10 cellular contexts compared by ENCODE assay signal in genomic region chr1:10507111-10507879, GRCh38. TPM values are rescaled to one million over a fixed set of nuclear protein-coding genes. Genes with fewer than 3 reads are reported as not detected.
DNase-seq lines count a peak whose midpoint lies in the region; ATAC-seq and TF ChIP-seq lines count a peak whose summit lies in the region.
"Had no signal": no experiment of that assay in that cellular context is flagged by ENCODE, and none has a peak within 500 bp of the region (broad histone marks: within the 10 kb centered on the region; RNA-seq: fewer than 3 reads in every experiment).

No MANE protein-coding gene starts in this region.

- H3K36me3 ChIP-seq in KMS-11 (ENCODE audit: insufficient read depth) (no peaks in the 10 kb centered on the region; the same call in 1 of the 2 replicates), OCI-LY1 (ENCODE audit: insufficient read depth, low read length) (no peaks in the 10 kb centered on the region; the same call in 1 of the 2 replicates), esophagus squamous epithelium (no peaks in the 10 kb centered on the region), vagina (no peaks in the 10 kb centered on the region)

- H3K4me1 Mint-ChIP-seq in nephron, result peaks cover 29% of the 10 kb centered on the region

- intact Hi-C loops in esophagus squamous epithelium (cut with DNase I) (loop anchor here (5.0 kb wide), 1 partner anchor 360 kb away; no protein-coding TSS in a partner anchor), vagina (cut with DNase I) (no loop called here)

- H2AFZ ChIP-seq in KMS-11 (ENCODE audit: low read depth) (no peak overlapping the region), OCI-LY1 (ENCODE audit: low read length) (no peak overlapping the region)

- H3K9me3 ChIP-seq in OCI-LY1 (ENCODE audit: low read length) (no peaks in the 10 kb centered on the region), esophagus squamous epithelium (no peaks in the 10 kb centered on the region), vagina (no peaks in the 10 kb centered on the region)

- TF ChIP-seq CTCF in KMS-11 (conservative IDR thresholded peaks at IDR 0.05; ENCODE audit: low read depth, low read length), result peak; percentile 86
- peak; percentile 89 for TF ChIP-seq CTCF in OCI-LY1 (IDR thresholded peaks at IDR 0.05; ENCODE audit: low read length)
- TF ChIP-seq CTCF in esophagus squamous epithelium (IDR thresholded peaks at IDR 0.05), result peak; percentile 71 to 82 (median 76)
- TF ChIP-seq CTCF in nephron (IDR thresholded peaks at IDR 0.05; ENCODE audit: unreplicated experiment in 3 of 3), result peak; percentile 83 to 87 (median 84)
- TF ChIP-seq CTCF in vagina (IDR thresholded peaks at IDR 0.05), result peak; percentile 43 to 65 (median 63)

- H3K4me2 ChIP-seq in KMS-11 (no peak overlapping the region), OCI-LY1 (ENCODE audit: low read length) (no peak overlapping the region)

- H3K27ac ChIP-seq in KMS-11, result no peak overlapping the region
- H3K27ac ChIP-seq in OCI-LY1 (ENCODE audit: low read depth, low read length, poor library complexity, severe bottlenecking), result no peak overlapping the region
- H3K27ac ChIP-seq in esophagus squamous epithelium, result no peak overlapping the region
- no peak overlapping the region for H3K27ac ChIP-seq in vagina

- H4K20me1 ChIP-seq in KMS-11 (ENCODE audit: insufficient read depth), result no peaks in the 10 kb centered on the region
- H4K20me1 ChIP-seq in OCI-LY1 (ENCODE audit: insufficient read depth, low read length), result peaks cover 5% of the 10 kb centered on the region; the same call in 1 of the 2 replicates

- DNase-seq in ELF-1 (ENCODE audit: low read depth, low spot score) (peak; percentile 81), activated T-cell treated with anti-CD3 and anti-CD28 coated beads for 48 hours (ENCODE audit: low read depth) (peak; percentile 21), esophagus squamous epithelium (lab: John Stamatoyannopoulos, UW) (no peak), vagina (ENCODE audit: extremely low spot score in 2 of 2) (no peak)

- H3F3A ChIP-seq in OCI-LY1 (ENCODE audit: insufficient read depth, low read length), result no peaks in the 10 kb centered on the region

- TF ChIP-seq POLR2A in esophagus squamous epithelium (IDR thresholded peaks at IDR 0.05) (no peak), vagina (IDR thresholded peaks at IDR 0.05) (no peak)

- no peak overlapping the region for H3K4me3 ChIP-seq in KMS-11 (IDR thresholded peaks at IDR 0.05; ENCODE audit: insufficient read depth, low read depth, low read length)
- no peak overlapping the region for H3K4me3 ChIP-seq in OCI-LY1 (ENCODE audit: low read depth, low read length, poor library complexity, severe bottlenecking)
- no peak overlapping the region for H3K4me3 ChIP-seq in esophagus squamous epithelium
- no peak overlapping the region for H3K4me3 ChIP-seq in vagina

- no peaks in the 10 kb centered on the region for H3K4me1 ChIP-seq in KMS-11 (ENCODE audit: low read depth, poor library complexity, severe bottlenecking)
- H3K4me1 ChIP-seq in OCI-LY1 (ENCODE audit: insufficient read depth, low read length, severe bottlenecking), result peaks cover 6% of the 10 kb centered on the region
- H3K4me1 ChIP-seq in esophagus squamous epithelium, result peaks cover 23 to 59% (median 23%) of the 10 kb centered on the region in 3 donors
- peaks cover 29% of the 10 kb centered on the region for H3K4me1 ChIP-seq in vagina

- H3K9ac ChIP-seq in KMS-11 (no peak overlapping the region), OCI-LY1 (ENCODE audit: low read length) (no peak overlapping the region)

- H3K36me3 Mint-ChIP-seq in nephron (ENCODE audit: low read depth), result no peaks in the 10 kb centered on the region

- no peaks in the 10 kb centered on the region; the same call in 1 of the 2 replicates for H3K79me2 ChIP-seq in KMS-11 (ENCODE audit: insufficient read depth, low read depth)
- no peaks in the 10 kb centered on the region for H3K79me2 ChIP-seq in OCI-LY1 (ENCODE audit: insufficient read depth, low read length)

- no peak for ATAC-seq in GM19395 (IDR thresholded peaks at IDR 0.05; ENCODE audit: unreplicated experiment)

- peaks cover 11% of the 10 kb centered on the region for H3K27me3 Mint-ChIP-seq in nephron (ENCODE audit: low read depth)

- H3K27ac Mint-ChIP-seq in nephron, result peak overlapping the region in 2 of 3 experiments; percentile 70 to 95

- H3K4me3 Mint-ChIP-seq in nephron, result no peak overlapping the region

- H3K9me3 Mint-ChIP-seq in nephron, result no peaks in the 10 kb centered on the region
- H3K9me3 Mint-ChIP-seq: activated naive CD4-positive, alpha-beta T cell treated with anti-CD3 and anti-CD28 coated beads, Interleukin-2, amount 50 U/mL, for 72 hours had no signal

- WGBS in esophagus squamous epithelium, 2 donors, result 73 to 77% methylated on average over 13 to 14 of the region's 17 CpGs

- no peaks in the 10 kb centered on the region for H3K9me2 ChIP-seq in OCI-LY1 (ENCODE audit: low read depth, low read length)

- H3K27me3 ChIP-seq in KMS-11 (ENCODE audit: insufficient read depth, low read depth) (no peaks in the 10 kb centered on the region), OCI-LY1 (ENCODE audit: insufficient read depth, low read length) (no peaks in the 10 kb centered on the region), esophagus squamous epithelium (no peaks in the 10 kb centered on the region), vagina (no peaks in the 10 kb centered on the region)

RNA-seq across cellular contexts. Expression of gene PEX14, which starts 32.5 kb away (rescaled TPM):
- total RNA-seq in esophagus squamous epithelium (10 to 100 TPM in 3 of 4 donors, 1 to 10 TPM in 1; 9.4 to 22.9 (median 15.2) TPM), vagina (21.6 TPM)

RNA-seq across cellular contexts. Expression of gene DFFA, which starts 35.0 kb away (rescaled TPM):
- total RNA-seq in esophagus squamous epithelium, result 10 to 100 TPM; 14.9 to 40.4 (median 26.0) TPM
- total RNA-seq in vagina, result 16.2 TPM

RNA-seq across cellular contexts. Expression of gene CORT, which starts 57.5 kb away (rescaled TPM):
- total RNA-seq in esophagus squamous epithelium (under 1 TPM in 3 of 4 donors, not detected in 1; 0.38 to 0.83 (median 0.70) TPM), vagina (not detected)
- total RNA-seq: subcutaneous adipose tissue had no signal

Comparison
In these comparisons a context has a peak if more than half of its experiments do, and no peak if none do; other contexts are left out.
1. DNase-seq: peak in ELF-1 (single experiment) and activated T-cell treated with anti-CD3 and anti-CD28 coated beads for 48 hours (single experiment); none in esophagus squamous epithelium (single experiment) and vagina (0 of 2).
2. Peak in every context shown above with its lines, with median percentiles within 50 percentile points of each other: CTCF ChIP-seq.